Comparison of ENCODE assay signal across 1 cellular context in the genomic region with DNA sequence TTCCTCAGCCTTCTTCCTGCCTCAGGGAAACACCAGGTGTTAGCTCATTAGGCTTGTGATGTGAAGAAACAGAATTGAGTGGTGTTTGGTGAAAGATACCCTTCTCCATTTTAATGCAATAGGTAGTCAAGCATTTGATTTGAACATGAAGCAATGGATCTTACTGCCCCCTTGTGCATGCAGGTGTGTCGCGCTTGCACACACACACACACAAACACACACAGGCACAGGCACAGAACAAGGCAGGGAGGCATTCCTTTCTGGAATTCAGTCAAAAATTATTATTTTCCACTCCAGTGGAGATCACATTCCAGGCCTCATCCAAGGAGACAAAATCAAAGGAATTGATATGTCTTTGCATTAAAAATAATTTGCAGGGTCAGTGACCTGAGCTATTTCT.
TF ChIP-seq lines count a peak whose summit lies in the region.

No MANE protein-coding gene starts in this region.

TF ChIP-seq in GM23338, 12 proteins besides CTCF, POLR2A, EP300 and RAD21 (continued from another document):
- TF ChIP-seq, protein P1, sequence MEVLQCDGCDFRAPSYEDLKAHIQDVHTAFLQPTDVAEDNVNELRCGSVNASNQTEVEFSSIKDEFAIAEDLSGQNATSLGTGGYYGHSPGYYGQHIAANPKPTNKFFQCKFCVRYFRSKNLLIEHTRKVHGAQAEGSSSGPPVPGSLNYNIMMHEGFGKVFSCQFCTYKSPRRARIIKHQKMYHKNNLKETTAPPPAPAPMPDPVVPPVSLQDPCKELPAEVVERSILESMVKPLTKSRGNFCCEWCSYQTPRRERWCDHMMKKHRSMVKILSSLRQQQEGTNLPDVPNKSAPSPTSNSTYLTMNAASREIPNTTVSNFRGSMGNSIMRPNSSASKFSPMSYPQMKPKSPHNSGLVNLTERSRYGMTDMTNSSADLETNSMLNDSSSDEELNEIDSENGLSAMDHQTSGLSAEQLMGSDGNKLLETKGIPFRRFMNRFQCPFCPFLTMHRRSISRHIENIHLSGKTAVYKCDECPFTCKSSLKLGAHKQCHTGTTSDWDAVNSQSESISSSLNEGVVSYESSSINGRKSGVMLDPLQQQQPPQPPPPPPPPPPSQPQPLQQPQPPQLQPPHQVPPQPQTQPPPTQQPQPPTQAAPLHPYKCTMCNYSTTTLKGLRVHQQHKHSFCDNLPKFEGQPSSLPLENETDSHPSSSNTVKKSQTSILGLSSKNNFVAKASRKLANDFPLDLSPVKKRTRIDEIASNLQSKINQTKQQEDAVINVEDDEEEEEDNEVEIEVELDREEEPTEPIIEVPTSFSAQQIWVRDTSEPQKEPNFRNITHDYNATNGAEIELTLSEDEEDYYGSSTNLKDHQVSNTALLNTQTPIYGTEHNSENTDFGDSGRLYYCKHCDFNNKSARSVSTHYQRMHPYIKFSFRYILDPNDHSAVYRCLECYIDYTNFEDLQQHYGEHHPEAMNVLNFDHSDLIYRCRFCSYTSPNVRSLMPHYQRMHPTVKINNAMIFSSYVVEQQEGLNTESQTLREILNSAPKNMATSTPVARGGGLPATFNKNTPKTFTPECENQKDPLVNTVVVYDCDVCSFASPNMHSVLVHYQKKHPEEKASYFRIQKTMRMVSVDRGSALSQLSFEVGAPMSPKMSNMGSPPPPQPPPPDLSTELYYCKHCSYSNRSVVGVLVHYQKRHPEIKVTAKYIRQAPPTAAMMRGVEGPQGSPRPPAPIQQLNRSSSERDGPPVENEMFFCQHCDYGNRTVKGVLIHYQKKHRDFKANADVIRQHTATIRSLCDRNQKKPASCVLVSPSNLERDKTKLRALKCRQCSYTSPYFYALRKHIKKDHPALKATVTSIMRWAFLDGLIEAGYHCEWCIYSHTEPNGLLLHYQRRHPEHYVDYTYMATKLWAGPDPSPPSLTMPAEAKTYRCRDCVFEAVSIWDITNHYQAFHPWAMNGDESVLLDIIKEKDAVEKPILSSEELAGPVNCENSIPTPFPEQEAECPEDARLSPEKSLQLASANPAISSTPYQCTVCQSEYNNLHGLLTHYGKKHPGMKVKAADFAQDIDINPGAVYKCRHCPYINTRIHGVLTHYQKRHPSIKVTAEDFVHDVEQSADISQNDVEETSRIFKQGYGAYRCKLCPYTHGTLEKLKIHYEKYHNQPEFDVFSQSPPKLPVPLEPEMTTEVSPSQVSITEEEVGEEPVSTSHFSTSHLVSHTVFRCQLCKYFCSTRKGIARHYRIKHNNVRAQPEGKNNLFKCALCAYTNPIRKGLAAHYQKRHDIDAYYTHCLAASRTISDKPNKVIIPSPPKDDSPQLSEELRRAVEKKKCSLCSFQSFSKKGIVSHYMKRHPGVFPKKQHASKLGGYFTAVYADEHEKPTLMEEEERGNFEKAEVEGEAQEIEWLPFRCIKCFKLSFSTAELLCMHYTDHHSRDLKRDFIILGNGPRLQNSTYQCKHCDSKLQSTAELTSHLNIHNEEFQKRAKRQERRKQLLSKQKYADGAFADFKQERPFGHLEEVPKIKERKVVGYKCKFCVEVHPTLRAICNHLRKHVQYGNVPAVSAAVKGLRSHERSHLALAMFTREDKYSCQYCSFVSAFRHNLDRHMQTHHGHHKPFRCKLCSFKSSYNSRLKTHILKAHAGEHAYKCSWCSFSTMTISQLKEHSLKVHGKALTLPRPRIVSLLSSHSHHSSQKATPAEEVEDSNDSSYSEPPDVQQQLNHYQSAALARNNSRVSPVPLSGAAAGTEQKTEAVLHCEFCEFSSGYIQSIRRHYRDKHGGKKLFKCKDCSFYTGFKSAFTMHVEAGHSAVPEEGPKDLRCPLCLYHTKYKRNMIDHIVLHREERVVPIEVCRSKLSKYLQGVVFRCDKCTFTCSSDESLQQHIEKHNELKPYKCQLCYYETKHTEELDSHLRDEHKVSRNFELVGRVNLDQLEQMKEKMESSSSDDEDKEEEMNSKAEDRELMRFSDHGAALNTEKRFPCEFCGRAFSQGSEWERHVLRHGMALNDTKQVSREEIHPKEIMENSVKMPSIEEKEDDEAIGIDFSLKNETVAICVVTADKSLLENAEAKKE (CRISPR knock-in tag; IDR thresholded peaks at IDR 0.05), result no peak
- no peak for TF ChIP-seq JUNB (IDR thresholded peaks at IDR 0.05; ENCODE audit: unreplicated experiment)
- no peak for TF ChIP-seq STAT1 (IDR thresholded peaks at IDR 0.05; ENCODE audit: unreplicated experiment)
- TF ChIP-seq POLR2AphosphoS5 (IDR thresholded peaks at IDR 0.05; ENCODE audit: low read depth), result no peak
- TF ChIP-seq ZNF114 (CRISPR knock-in tag; IDR thresholded peaks at IDR 0.05), result no peak
- TF ChIP-seq CREB1 (CRISPR knock-in tag; IDR thresholded peaks at IDR 0.05; ENCODE audit: low read depth), result no peak
- TF ChIP-seq, protein P2, sequence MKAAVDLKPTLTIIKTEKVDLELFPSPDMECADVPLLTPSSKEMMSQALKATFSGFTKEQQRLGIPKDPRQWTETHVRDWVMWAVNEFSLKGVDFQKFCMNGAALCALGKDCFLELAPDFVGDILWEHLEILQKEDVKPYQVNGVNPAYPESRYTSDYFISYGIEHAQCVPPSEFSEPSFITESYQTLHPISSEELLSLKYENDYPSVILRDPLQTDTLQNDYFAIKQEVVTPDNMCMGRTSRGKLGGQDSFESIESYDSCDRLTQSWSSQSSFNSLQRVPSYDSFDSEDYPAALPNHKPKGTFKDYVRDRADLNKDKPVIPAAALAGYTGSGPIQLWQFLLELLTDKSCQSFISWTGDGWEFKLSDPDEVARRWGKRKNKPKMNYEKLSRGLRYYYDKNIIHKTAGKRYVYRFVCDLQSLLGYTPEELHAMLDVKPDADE (IDR thresholded peaks at IDR 0.05), result no peak
- TF ChIP-seq EZH2 (IDR thresholded peaks at IDR 0.05; ENCODE audit: low read depth, unreplicated experiment), result no peak
- no peak for TF ChIP-seq ZNF331 (CRISPR knock-in tag; IDR thresholded peaks at IDR 0.05; ENCODE audit: low read depth)
- TF ChIP-seq, protein P3, sequence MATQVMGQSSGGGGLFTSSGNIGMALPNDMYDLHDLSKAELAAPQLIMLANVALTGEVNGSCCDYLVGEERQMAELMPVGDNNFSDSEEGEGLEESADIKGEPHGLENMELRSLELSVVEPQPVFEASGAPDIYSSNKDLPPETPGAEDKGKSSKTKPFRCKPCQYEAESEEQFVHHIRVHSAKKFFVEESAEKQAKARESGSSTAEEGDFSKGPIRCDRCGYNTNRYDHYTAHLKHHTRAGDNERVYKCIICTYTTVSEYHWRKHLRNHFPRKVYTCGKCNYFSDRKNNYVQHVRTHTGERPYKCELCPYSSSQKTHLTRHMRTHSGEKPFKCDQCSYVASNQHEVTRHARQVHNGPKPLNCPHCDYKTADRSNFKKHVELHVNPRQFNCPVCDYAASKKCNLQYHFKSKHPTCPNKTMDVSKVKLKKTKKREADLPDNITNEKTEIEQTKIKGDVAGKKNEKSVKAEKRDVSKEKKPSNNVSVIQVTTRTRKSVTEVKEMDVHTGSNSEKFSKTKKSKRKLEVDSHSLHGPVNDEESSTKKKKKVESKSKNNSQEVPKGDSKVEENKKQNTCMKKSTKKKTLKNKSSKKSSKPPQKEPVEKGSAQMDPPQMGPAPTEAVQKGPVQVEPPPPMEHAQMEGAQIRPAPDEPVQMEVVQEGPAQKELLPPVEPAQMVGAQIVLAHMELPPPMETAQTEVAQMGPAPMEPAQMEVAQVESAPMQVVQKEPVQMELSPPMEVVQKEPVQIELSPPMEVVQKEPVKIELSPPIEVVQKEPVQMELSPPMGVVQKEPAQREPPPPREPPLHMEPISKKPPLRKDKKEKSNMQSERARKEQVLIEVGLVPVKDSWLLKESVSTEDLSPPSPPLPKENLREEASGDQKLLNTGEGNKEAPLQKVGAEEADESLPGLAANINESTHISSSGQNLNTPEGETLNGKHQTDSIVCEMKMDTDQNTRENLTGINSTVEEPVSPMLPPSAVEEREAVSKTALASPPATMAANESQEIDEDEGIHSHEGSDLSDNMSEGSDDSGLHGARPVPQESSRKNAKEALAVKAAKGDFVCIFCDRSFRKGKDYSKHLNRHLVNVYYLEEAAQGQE (IDR thresholded peaks at IDR 0.05; ENCODE audit: unreplicated experiment), result no peak
